Comparison of ENCODE assay signal across 8 cellular contexts in genomic region chr17:56960596-56961538, GRCh38. TPM values are rescaled to one million over a fixed set of nuclear protein-coding genes. Genes with fewer than 3 reads are reported as not detected.
DNase-seq lines count a peak whose midpoint lies in the region; ATAC-seq and TF ChIP-seq lines count a peak whose summit lies in the region.

COIL (minus strand) TSS chr17:56961050; CDS start chr17:56961019, 31 bp downstream.

- H3K27ac Mint-ChIP-seq in central memory CD8-positive, alpha-beta T cell (ENCODE audit: low read depth) = peak within 1 kb of the TSS; percentile 74

- H3K36me3 ChIP-seq in kidney epithelial cell (ENCODE audit: control insufficient read depth, insufficient read depth, low read length) = no peaks in the 10 kb centered on the region

- peaks cover 6% of the 10 kb centered on the region for H3K36me3 Mint-ChIP-seq in central memory CD8-positive, alpha-beta T cell (ENCODE audit: insufficient read depth)

- no peaks in the 10 kb centered on the region for H3K27me3 ChIP-seq in kidney epithelial cell (ENCODE audit: control insufficient read depth, insufficient read depth, low read length)

- H3K27me3 Mint-ChIP-seq in central memory CD8-positive, alpha-beta T cell = no peaks in the 10 kb centered on the region

- H3K9me3 Mint-ChIP-seq in central memory CD8-positive, alpha-beta T cell = no peaks in the 10 kb centered on the region

- H3K4me1 Mint-ChIP-seq in central memory CD8-positive, alpha-beta T cell = peaks cover 6% of the 10 kb centered on the region

- DNase-seq in AML-193 (lab: John Stamatoyannopoulos, UW) (peak; percentile 89 to 92), NCI-H345 treated with DMSO at 0.1 percent for 48 hours (lab: John Stamatoyannopoulos, UW; ENCODE audit: unreplicated experiment) (peak; percentile 91), kidney epithelial cell (ENCODE audit: low read depth) (peak; percentile 67)
- peak; percentile 93 for DNase-seq in activated CD4-positive, CD25-positive, alpha-beta regulatory T cell treated with anti-CD3 and anti-CD28 coated beads, Interleukin-2, amount 50 U/mL, for 16 hours (ENCODE audit: low read depth, low spot score)
- DNase-seq in central memory CD8-positive, alpha-beta T cell (ENCODE audit: low spot score in 2 of 2) = peak; percentile 88 to 94
- peak; percentile 89 to 94 for DNase-seq in stimulated activated CD4-positive, alpha-beta T cell treated with anti-CD3 and anti-CD28 coated beads, Interleukin-15, amount 100 ng/mL, for 48 hours (ENCODE audit: low read depth in 2 of 2)

- peak; percentile 92 for ATAC-seq in GM19025 (IDR thresholded peaks at IDR 0.05; ENCODE audit: low read depth, unreplicated experiment)
- peak; percentile 96 for ATAC-seq in HG03342 (IDR thresholded peaks at IDR 0.05; ENCODE audit: unreplicated experiment)
- peak; percentile 97 for ATAC-seq in central memory CD8-positive, alpha-beta T cell (replicated peaks; ENCODE audit: extremely low read depth, poor library complexity, severe bottlenecking)

- peak within 1 kb of the TSS; percentile 92 for H3K4me3 ChIP-seq in kidney epithelial cell (ENCODE audit: low read depth, low read length)

- H3K4me3 Mint-ChIP-seq in central memory CD8-positive, alpha-beta T cell = peak within 1 kb of the TSS; percentile 76

- TF ChIP-seq CTCF in kidney epithelial cell (IDR thresholded peaks at IDR 0.05; ENCODE audit: insufficient read depth, low read length, poor library complexity, severe bottlenecking) = peak; percentile 99

RNA-seq across cellular contexts. Expression of gene COIL, which starts in this region (rescaled TPM):
- total RNA-seq in kidney epithelial cell = 13.6 and 19.3 TPM in 2 replicates

Comparison
In these comparisons a context has a peak if more than half of its experiments do, and no peak if none do; other contexts are left out.
1. Peak in every context shown above with its lines: DNase-seq, ATAC-seq and H3K4me3 ChIP-seq.